In the genomic region with DNA sequence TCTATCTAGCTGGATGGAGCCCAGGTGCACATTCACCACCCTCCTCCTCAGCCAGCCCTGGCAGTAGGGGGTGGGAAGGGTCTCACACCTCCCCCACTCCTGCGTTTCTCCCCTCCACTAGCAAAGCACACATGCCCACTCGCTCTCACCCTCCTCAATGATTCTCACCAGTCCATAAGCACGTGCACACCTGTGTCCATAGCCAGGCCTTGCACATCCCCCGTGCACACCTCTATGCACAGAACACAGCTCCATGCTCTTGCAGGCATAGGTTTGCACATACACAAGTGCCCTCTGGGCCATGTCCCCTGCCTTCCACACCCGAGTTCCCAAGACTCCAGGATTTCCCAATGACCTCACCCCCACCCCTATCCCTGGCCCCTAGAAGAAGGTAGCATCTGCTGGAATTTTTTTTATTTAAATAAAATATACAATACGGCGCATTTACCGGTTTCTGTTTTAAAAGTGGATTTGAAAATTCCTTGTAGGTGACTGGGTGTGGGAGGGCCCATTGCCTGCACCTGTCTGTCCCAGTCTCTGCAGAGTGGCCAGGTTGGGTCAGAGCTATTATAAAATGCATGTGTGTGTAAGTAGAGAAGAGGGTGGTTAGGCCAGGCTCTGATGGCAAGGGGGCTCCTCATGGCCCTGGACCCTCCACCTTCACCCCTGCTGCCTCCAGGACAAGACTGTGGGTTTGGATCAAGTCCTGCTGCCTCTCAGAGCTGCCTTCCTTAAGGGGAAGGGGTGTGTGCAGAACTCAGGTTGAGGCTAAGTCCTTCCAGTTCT, we compare ENCODE assay signal across 16 cellular contexts. TPM values are rescaled to one million over a fixed set of nuclear protein-coding genes. Genes with fewer than 3 reads are reported as not detected.
"Had no signal": no experiment of that assay in that cellular context is flagged by ENCODE, and none has a peak within 500 bp of the region (broad histone marks: within the 10 kb centered on the region; RNA-seq: fewer than 3 reads in every experiment).

No MANE protein-coding gene starts in this region.

- H3K4me3 ChIP-seq: lower lobe of right lung, SK-N-MC had no signal

- H3K27ac Mint-ChIP-seq: activated CD8-positive, alpha-beta T cell treated with anti-CD3 and anti-CD28 coated beads, Interleukin-2, amount 10 ng/mL, durations not matched to agents 7 days and 5 days; activated naive CD8-positive, alpha-beta T cell treated with anti-CD3 and anti-CD28 coated beads, Interleukin-2, amount 50 U/mL, for 24 hours; dendritic cell treated with granulocyte-macrophage colony-stimulating factor and Interleukin-4, amounts not matched to agents 40 ng/mL and 50 ng/mL, for 4 days; natural killer cell; T-cell had no signal

- H3K36me3 Mint-ChIP-seq: natural killer cell, T-cell had no signal

- DNase-seq: activated CD4-positive, alpha-beta T cell treated with anti-CD3 and anti-CD28 coated beads for 4 hours; activated CD8-positive, alpha-beta memory T cell treated with anti-CD3 and anti-CD28 coated beads, Interleukin-2, amount 50 U/mL, for 48 hours; activated CD8-positive, alpha-beta T cell treated with anti-CD3 and anti-CD28 coated beads, Interleukin-2, amount 10 ng/mL, durations not matched to agents 7 days and 5 days; activated naive CD4-positive, alpha-beta T cell treated with Interleukin-2 at 50 U/mL for 16 hours; erythroblast; lower lobe of right lung; natural killer cell; stimulated activated CD4-positive, alpha-beta T cell treated with anti-CD3 and anti-CD28 coated beads, Interleukin-4, amount 100 ng/mL, for 24 hours; T1000 had no signal

- H3K4me1 ChIP-seq: lower lobe of right lung had no signal

- H3K27ac ChIP-seq: lower lobe of right lung, SK-N-MC had no signal

- H3K9me3 ChIP-seq: lower lobe of right lung had no signal

- H3K4me3 Mint-ChIP-seq: activated CD8-positive, alpha-beta T cell treated with anti-CD3 and anti-CD28 coated beads, Interleukin-2, amount 10 ng/mL, durations not matched to agents 7 days and 5 days; activated naive CD8-positive, alpha-beta T cell treated with anti-CD3 and anti-CD28 coated beads, Interleukin-2, amount 50 U/mL, for 24 hours; central memory CD8-positive, alpha-beta T cell; dendritic cell treated with granulocyte-macrophage colony-stimulating factor and Interleukin-4, amounts not matched to agents 40 ng/mL and 50 ng/mL, for 4 days; natural killer cell; T-cell had no signal

- H3K9me3 Mint-ChIP-seq: activated naive CD8-positive, alpha-beta T cell treated with anti-CD3 and anti-CD28 coated beads, Interleukin-2, amount 50 U/mL, for 24 hours; central memory CD8-positive, alpha-beta T cell; dendritic cell treated with granulocyte-macrophage colony-stimulating factor and Interleukin-4, amounts not matched to agents 40 ng/mL and 50 ng/mL, for 4 days; natural killer cell; T-cell had no signal

- H3K36me3 ChIP-seq: lower lobe of right lung had no signal

- H3K4me1 Mint-ChIP-seq: central memory CD8-positive, alpha-beta T cell; natural killer cell; T-cell had no signal

- ATAC-seq: activated CD8-positive, alpha-beta T cell treated with anti-CD3 and anti-CD28 coated beads, Interleukin-2, amount 10 ng/mL, durations not matched to agents 7 days and 5 days; natural killer cell had no signal

RNA-seq across cellular contexts. Expression of a gene that starts 49.1 kb away (rescaled TPM):
- total RNA-seq: activated CD8-positive, alpha-beta T cell treated with anti-CD3 and anti-CD28 coated beads, Interleukin-2, amount 10 ng/mL, durations not matched to agents 7 days and 5 days; natural killer cell; omental fat pad; pulmonary artery endothelial cell; T-cell had no signal
